ENCODE assay signal across 8 cellular contexts in genomic region chr1:232191560-232191959, GRCh38.
"Had no signal": no experiment of that assay in that cellular context is flagged by ENCODE, and none has a peak within 500 bp of the region (broad histone marks: within the 10 kb centered on the region; RNA-seq: fewer than 3 reads in every experiment).

No MANE protein-coding gene starts in this region.

- DNase-seq: GDM1, GF-D8 had no signal

- ATAC-seq: GM12878 had no signal

- FAIRE-seq: G401.6, GM12878, GM12891, GM12892, GM18507, GM19239 had no signal

- H3K4me3 ChIP-seq: GM12878 had no signal
